In genomic region chr3:184767377-184767776, GRCh38 we compare ENCODE assay signal across 21 cellular contexts.
"Had no signal": no experiment of that assay in that cellular context is flagged by ENCODE, and none has a peak within 500 bp of the region (broad histone marks: within the 10 kb centered on the region; RNA-seq: fewer than 3 reads in every experiment).

No MANE protein-coding gene starts in this region.

- H3K4me1 Mint-ChIP-seq: natural killer cell; stimulated activated effector memory CD8-positive, alpha-beta T cell treated with anti-CD3 and anti-CD28 coated beads, Interleukin-12 subunit alpha, Interleukin-12 subunit beta, amount 100 ng/mL, for 72 hours had no signal

- H3K27ac Mint-ChIP-seq: activated naive CD4-positive, alpha-beta T cell treated with anti-CD3 and anti-CD28 coated beads, Interleukin-2, amount 10 ng/mL, durations not matched to agents 7 days and 5 days; activated naive CD8-positive, alpha-beta T cell treated with anti-CD3 and anti-CD28 coated beads, Interleukin-2, amount 10 ng/mL, durations not matched to agents 7 days and 5 days; activated T-helper 1 cell treated with anti-CD3 and anti-CD28 coated beads, Interleukin-12 subunit alpha, Interleukin-12 subunit beta, Interleukin-2, Interleukin-4 antibody, amounts not matched to agents 30 ng/mL and 10 ng/mL and 1 ng/mL, durations not matched to agents 14 hours and 24 hours and 36 hours; natural killer cell; stimulated activated effector memory CD8-positive, alpha-beta T cell treated with anti-CD3 and anti-CD28 coated beads, Interleukin-12 subunit alpha, Interleukin-12 subunit beta, amount 100 ng/mL, for 72 hours; stimulated activated naive CD8-positive, alpha-beta T cell treated with anti-CD3 and anti-CD28 coated beads, Interleukin-15, Interleukin-2, amounts not matched to agents 100 ng/mL and 50 ng/mL, for 24 hours had no signal

- DNase-seq: activated CD4-positive, alpha-beta T cell treated with anti-CD3 and anti-CD28 coated beads for 4 hours; activated CD4-positive, alpha-beta T cell treated with anti-CD3 and anti-CD28 coated beads, Interleukin-2, amount 50 U/mL, for 4 hours; activated CD8-positive, alpha-beta memory T cell treated with anti-CD3 and anti-CD28 coated beads for 24 hours; activated gamma-delta T cell; activated naive CD8-positive, alpha-beta T cell treated with anti-CD3 and anti-CD28 coated beads, Interleukin-2, amount 10 ng/mL, durations not matched to agents 7 days and 5 days; caudate nucleus; effector CD8-positive, alpha-beta T cell; erythroblast; hippocampal formation; natural killer cell; right lobe of liver; stimulated activated CD4-positive, alpha-beta T cell treated with anti-CD3 and anti-CD28 coated beads, Interleukin-12 subunit alpha, Interleukin-12 subunit beta, amount 100 ng/mL, for 4 hours; stimulated activated CD4-positive, alpha-beta T cell treated with anti-CD3 and anti-CD28 coated beads, Interleukin-4, amount 100 ng/mL, for 24 hours; upper lobe of right lung had no signal

- ATAC-seq: gastroesophageal sphincter; left colon; natural killer cell; right lobe of liver; stimulated activated effector memory CD8-positive, alpha-beta T cell treated with anti-CD3 and anti-CD28 coated beads, Interleukin-12 subunit alpha, Interleukin-12 subunit beta, amount 100 ng/mL, for 72 hours; upper lobe of right lung had no signal

- H3K9me3 ChIP-seq: gastroesophageal sphincter, right lobe of liver, thoracic aorta, upper lobe of right lung had no signal

- H3K4me3 Mint-ChIP-seq: activated naive CD4-positive, alpha-beta T cell treated with anti-CD3 and anti-CD28 coated beads, Interleukin-2, amount 10 ng/mL, durations not matched to agents 7 days and 5 days; activated naive CD8-positive, alpha-beta T cell treated with anti-CD3 and anti-CD28 coated beads, Interleukin-2, amount 10 ng/mL, durations not matched to agents 7 days and 5 days; activated T-helper 1 cell treated with anti-CD3 and anti-CD28 coated beads, Interleukin-12 subunit alpha, Interleukin-12 subunit beta, Interleukin-2, Interleukin-4 antibody, amounts not matched to agents 30 ng/mL and 10 ng/mL and 1 ng/mL, durations not matched to agents 14 hours and 24 hours and 36 hours; natural killer cell; stimulated activated effector memory CD8-positive, alpha-beta T cell treated with anti-CD3 and anti-CD28 coated beads, Interleukin-12 subunit alpha, Interleukin-12 subunit beta, amount 100 ng/mL, for 72 hours; stimulated activated naive CD8-positive, alpha-beta T cell treated with anti-CD3 and anti-CD28 coated beads, Interleukin-15, Interleukin-2, amounts not matched to agents 100 ng/mL and 50 ng/mL, for 24 hours had no signal

- H3K27ac ChIP-seq: gastroesophageal sphincter, right lobe of liver, thoracic aorta, upper lobe of right lung had no signal

- H3K4me3 ChIP-seq: gastroesophageal sphincter, right lobe of liver, thoracic aorta, upper lobe of right lung had no signal

- H3K4me1 ChIP-seq: right lobe of liver, upper lobe of right lung had no signal

- H3K36me3 Mint-ChIP-seq: activated naive CD4-positive, alpha-beta T cell treated with anti-CD3 and anti-CD28 coated beads, Interleukin-2, amount 10 ng/mL, durations not matched to agents 7 days and 5 days; activated naive CD8-positive, alpha-beta T cell treated with anti-CD3 and anti-CD28 coated beads, Interleukin-2, amount 10 ng/mL, durations not matched to agents 7 days and 5 days; natural killer cell; stimulated activated effector memory CD8-positive, alpha-beta T cell treated with anti-CD3 and anti-CD28 coated beads, Interleukin-12 subunit alpha, Interleukin-12 subunit beta, amount 100 ng/mL, for 72 hours had no signal

- H3K9me3 Mint-ChIP-seq: activated naive CD4-positive, alpha-beta T cell treated with anti-CD3 and anti-CD28 coated beads, Interleukin-2, amount 10 ng/mL, durations not matched to agents 7 days and 5 days; activated naive CD8-positive, alpha-beta T cell treated with anti-CD3 and anti-CD28 coated beads, Interleukin-2, amount 10 ng/mL, durations not matched to agents 7 days and 5 days; activated T-helper 1 cell treated with anti-CD3 and anti-CD28 coated beads, Interleukin-12 subunit alpha, Interleukin-12 subunit beta, Interleukin-2, Interleukin-4 antibody, amounts not matched to agents 30 ng/mL and 10 ng/mL and 1 ng/mL, durations not matched to agents 14 hours and 24 hours and 36 hours; natural killer cell; stimulated activated effector memory CD8-positive, alpha-beta T cell treated with anti-CD3 and anti-CD28 coated beads, Interleukin-12 subunit alpha, Interleukin-12 subunit beta, amount 100 ng/mL, for 72 hours; stimulated activated naive CD8-positive, alpha-beta T cell treated with anti-CD3 and anti-CD28 coated beads, Interleukin-15, Interleukin-2, amounts not matched to agents 100 ng/mL and 50 ng/mL, for 24 hours had no signal

- H3K27me3 ChIP-seq: right lobe of liver had no signal

- H3K36me3 ChIP-seq: gastroesophageal sphincter, right lobe of liver, thoracic aorta, upper lobe of right lung had no signal
